Comparison of ENCODE assay signal across 15 cellular contexts in genomic region chr7:40311307-40311706, GRCh38.
A peak's percentile ranks its signal among the peaks of the same experiment; 100 is the strongest.
DNase-seq lines count a peak whose midpoint lies in the region; ATAC-seq, FAIRE-seq and TF ChIP-seq lines count a peak whose summit lies in the region.
"Had no signal": no experiment of that assay in that cellular context is flagged by ENCODE, and none has a peak within 500 bp of the region (broad histone marks: within the 10 kb centered on the region; RNA-seq: fewer than 3 reads in every experiment).

No MANE protein-coding gene starts in this region.

- FAIRE-seq in GM19239 (lab: Jason Lieb, UNC): no peak
- FAIRE-seq: pancreas had no signal

- peak; percentile 100 for ATAC-seq in GM18498 (IDR thresholded peaks at IDR 0.05; ENCODE audit: unreplicated experiment)
- peak; percentile 100 for ATAC-seq in HG02588 (IDR thresholded peaks at IDR 0.05; ENCODE audit: unreplicated experiment)
- peak; percentile 99 for ATAC-seq in HG03342 (IDR thresholded peaks at IDR 0.05; ENCODE audit: unreplicated experiment)
- ATAC-seq in upper lobe of left lung (ENCODE audit: low FRiP score in 2 of 2): no peak
- ATAC-seq: foreskin keratinocyte, left lobe of liver, Panc1, pancreas had no signal

- H3K27me3 ChIP-seq in MG63: no peaks in the 10 kb centered on the region
- no peaks in the 10 kb centered on the region for H3K27me3 ChIP-seq in upper lobe of left lung
- H3K27me3 ChIP-seq: BLaER1 treated with 17β-estradiol and CSF1 and Interleukin-3, amounts not matched to agents 10 nM and 100 nM; foreskin keratinocyte; pancreas; thyroid gland had no signal

- no peak overlapping the region for H3K27ac ChIP-seq in upper lobe of left lung
- H3K27ac ChIP-seq: BLaER1 treated with 17β-estradiol and CSF1 and Interleukin-3, amounts not matched to agents 10 nM and 100 nM; foreskin keratinocyte; pancreas; thyroid gland had no signal

- TF ChIP-seq CTCF in upper lobe of left lung (IDR thresholded peaks at IDR 0.05): no peak

- TF ChIP-seq POLR2A in upper lobe of left lung (IDR thresholded peaks at IDR 0.05): no peak

- TF ChIP-seq EP300 in upper lobe of left lung (IDR thresholded peaks at IDR 0.05): no peak

- H3K36me3 ChIP-seq in MG63 (no peaks in the 10 kb centered on the region), upper lobe of left lung (no peaks in the 10 kb centered on the region)
- H3K36me3 ChIP-seq: BLaER1 treated with 17β-estradiol and CSF1 and Interleukin-3, amounts not matched to agents 10 nM and 100 nM; pancreas; thyroid gland had no signal

- H3K9me3 ChIP-seq in MG63: no peaks in the 10 kb centered on the region
- no peaks in the 10 kb centered on the region for H3K9me3 ChIP-seq in upper lobe of left lung
- H3K9me3 ChIP-seq: BLaER1 treated with 17β-estradiol and CSF1 and Interleukin-3, amounts not matched to agents 10 nM and 100 nM; pancreas; thyroid gland had no signal

- DNase-seq in GM19239 (ENCODE audit: insufficient read length, low spot score) (peak; percentile 22), MG63 (no peak), upper lobe of left lung (no peak), DMS153 (lab: John Stamatoyannopoulos, UW) (no peak)
- no peak for DNase-seq in stimulated activated CD4-positive, alpha-beta T cell treated with anti-CD3 and anti-CD28 coated beads, Interleukin-12 subunit alpha, Interleukin-12 subunit beta, amount 100 ng/mL, for 4 hours
- DNase-seq: foreskin keratinocyte, NCI-H2029 treated with DMSO at 0.1 percent for 48 hours, pancreas, thyroid gland had no signal

- no peaks in the 10 kb centered on the region for H3K4me1 ChIP-seq in upper lobe of left lung
- H3K4me1 ChIP-seq: pancreas had no signal

- WGBS in upper lobe of left lung, 2 donors: 74 to 77% methylated on average over 3 of the region's 3 CpGs

- H3K4me3 ChIP-seq in MG63 (no peak overlapping the region), upper lobe of left lung (no peak overlapping the region)
- H3K4me3 ChIP-seq: BLaER1 treated with 17β-estradiol and CSF1 and Interleukin-3, amounts not matched to agents 10 nM and 100 nM; pancreas; thyroid gland had no signal

Comparison
In these comparisons a context has a peak if more than half of its experiments do, and no peak if none do; other contexts are left out.
1. ATAC-seq: peak in GM18498 (single experiment), HG02588 (single experiment) and HG03342 (single experiment); none in upper lobe of left lung (0 of 2).